Comparison of ENCODE assay signal across 14 cellular contexts in the genomic region with DNA sequence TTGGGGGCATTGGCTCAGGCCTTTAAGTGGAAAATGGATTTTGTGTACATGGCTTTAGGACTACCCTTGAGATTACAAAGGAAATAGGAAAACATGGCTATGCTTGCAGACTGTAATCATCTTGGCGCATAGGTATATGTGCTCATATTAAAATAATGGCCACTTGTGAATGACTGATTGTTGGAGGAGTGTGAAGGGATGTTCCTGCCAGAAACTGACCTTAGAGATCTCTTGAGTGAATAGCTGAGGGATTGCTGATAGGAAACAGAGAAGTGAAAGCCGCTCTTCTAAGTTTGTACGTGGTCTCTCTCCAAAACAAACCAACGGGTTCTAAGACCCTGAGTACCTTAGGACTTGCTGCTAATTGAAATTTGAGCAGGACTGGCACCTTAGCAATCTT.
"Had no signal": no experiment of that assay in that cellular context is flagged by ENCODE, and none has a peak within 500 bp of the region (broad histone marks: within the 10 kb centered on the region; RNA-seq: fewer than 3 reads in every experiment).

No MANE protein-coding gene starts in this region.

- H3K27ac Mint-ChIP-seq: activated CD8-positive, alpha-beta T cell treated with anti-CD3 and anti-CD28 coated beads, Interleukin-2, amount 10 ng/mL, durations not matched to agents 7 days and 5 days; naive thymus-derived CD4-positive, alpha-beta T cell; stimulated activated memory B cell treated with anti-CD40 and anti-IgM and Interleukin-4, amounts not matched to agents 10 μg/mL and 1 μg/mL and 100 μg/mL, for 72 hours had no signal

- H3K36me3 Mint-ChIP-seq: stimulated activated memory B cell treated with anti-CD40 and anti-IgM and Interleukin-4, amounts not matched to agents 10 μg/mL and 1 μg/mL and 100 μg/mL, for 72 hours had no signal

- H3K4me3 Mint-ChIP-seq: activated CD8-positive, alpha-beta T cell treated with anti-CD3 and anti-CD28 coated beads, Interleukin-2, amount 10 ng/mL, durations not matched to agents 7 days and 5 days; immature natural killer cell; naive thymus-derived CD4-positive, alpha-beta T cell; stimulated activated memory B cell treated with anti-CD40 and anti-IgM and Interleukin-4, amounts not matched to agents 10 μg/mL and 1 μg/mL and 100 μg/mL, for 72 hours had no signal

- H3K4me3 ChIP-seq: esophagus muscularis mucosa, spleen, transverse colon had no signal

- H3K4me1 Mint-ChIP-seq: stimulated activated memory B cell treated with anti-CD40 and anti-IgM and Interleukin-4, amounts not matched to agents 10 μg/mL and 1 μg/mL and 100 μg/mL, for 72 hours had no signal

- H3K9me3 Mint-ChIP-seq: immature natural killer cell; naive thymus-derived CD4-positive, alpha-beta T cell; stimulated activated memory B cell treated with anti-CD40 and anti-IgM and Interleukin-4, amounts not matched to agents 10 μg/mL and 1 μg/mL and 100 μg/mL, for 72 hours had no signal

- H3K36me3 ChIP-seq: esophagus muscularis mucosa, spleen, transverse colon, WERI-Rb-1 had no signal

- H3K27me3 ChIP-seq: esophagus muscularis mucosa, spleen, transverse colon had no signal

- H3K9me3 ChIP-seq: esophagus muscularis mucosa, spleen, transverse colon had no signal

- ATAC-seq: activated CD8-positive, alpha-beta T cell treated with anti-CD3 and anti-CD28 coated beads, Interleukin-2, amount 10 ng/mL, durations not matched to agents 7 days and 5 days; naive thymus-derived CD4-positive, alpha-beta T cell; sciatic nerve; stimulated activated memory B cell treated with anti-CD40 and anti-IgM and Interleukin-4, amounts not matched to agents 10 μg/mL and 1 μg/mL and 100 μg/mL, for 72 hours had no signal

- H3K27ac ChIP-seq: esophagus muscularis mucosa, spleen, transverse colon, WERI-Rb-1 had no signal

- DNase-seq: activated CD4-positive, alpha-beta T cell treated with anti-CD3 and anti-CD28 coated beads for 4 hours; activated CD8-positive, alpha-beta memory T cell treated with anti-CD3 and anti-CD28 coated beads, Interleukin-2, amount 50 U/mL, for 48 hours; activated CD8-positive, alpha-beta T cell treated with anti-CD3 and anti-CD28 coated beads, Interleukin-2, amount 10 ng/mL, durations not matched to agents 7 days and 5 days; activated naive CD4-positive, alpha-beta T cell; aorta; immature natural killer cell; naive thymus-derived CD4-positive, alpha-beta T cell; spleen; stimulated activated CD4-positive, alpha-beta T cell treated with anti-CD3 and anti-CD28 coated beads, Interleukin-1b, Interleukin-23, amount 100 ng/mL, for 48 hours; transverse colon; WERI-Rb-1 had no signal
